In the genomic region with DNA sequence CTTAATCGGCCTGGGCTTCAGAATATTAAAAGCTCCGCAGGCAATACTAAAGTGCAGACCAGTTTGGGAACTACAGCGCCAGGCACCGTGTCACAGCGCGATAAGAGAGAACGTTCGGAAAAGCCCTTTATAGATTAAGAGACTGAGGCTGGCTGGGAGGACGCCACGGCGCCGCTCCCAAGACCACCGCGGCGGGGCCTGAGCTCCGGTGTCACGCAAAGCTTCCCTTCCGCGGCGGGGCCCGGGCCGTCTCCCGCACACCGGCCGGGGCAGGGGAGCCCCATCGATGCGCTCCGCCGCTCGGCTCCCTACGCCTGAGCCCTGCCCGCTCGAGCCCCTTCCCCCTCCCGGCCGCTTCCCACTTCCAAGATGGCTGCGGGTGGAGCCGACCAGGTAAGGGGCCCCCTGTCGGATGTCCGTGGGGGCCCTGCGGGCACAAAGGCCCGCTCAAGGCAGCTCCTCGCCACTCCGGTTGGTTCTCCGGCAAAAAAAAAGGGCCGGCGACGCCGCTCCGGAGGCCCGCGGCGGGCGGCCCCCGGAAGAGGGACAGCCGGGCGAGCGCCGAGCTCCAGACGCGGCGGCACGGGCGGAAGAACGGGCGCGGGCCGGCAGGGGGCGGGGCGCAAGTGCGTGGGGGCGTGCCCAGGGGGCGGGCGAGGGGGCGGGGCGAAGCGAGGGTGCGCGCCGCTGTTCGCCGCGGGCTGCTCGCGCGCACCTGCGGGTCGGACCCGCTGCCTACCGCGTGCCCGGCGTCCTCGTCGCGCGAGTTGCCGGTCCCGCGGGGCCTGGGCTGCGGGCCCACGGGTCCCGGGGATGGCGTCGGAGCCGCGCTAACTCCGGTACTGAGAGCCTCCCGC, we compare ENCODE assay signal across 8 cellular contexts. TPM values are rescaled to one million over a fixed set of nuclear protein-coding genes. Genes with fewer than 3 reads are reported as not detected.
A peak's percentile ranks its signal among the peaks of the same experiment; 100 is the strongest.
DNase-seq lines count a peak whose midpoint lies in the region; ATAC-seq and TF ChIP-seq lines count a peak whose summit lies in the region.

A gene with protein sequence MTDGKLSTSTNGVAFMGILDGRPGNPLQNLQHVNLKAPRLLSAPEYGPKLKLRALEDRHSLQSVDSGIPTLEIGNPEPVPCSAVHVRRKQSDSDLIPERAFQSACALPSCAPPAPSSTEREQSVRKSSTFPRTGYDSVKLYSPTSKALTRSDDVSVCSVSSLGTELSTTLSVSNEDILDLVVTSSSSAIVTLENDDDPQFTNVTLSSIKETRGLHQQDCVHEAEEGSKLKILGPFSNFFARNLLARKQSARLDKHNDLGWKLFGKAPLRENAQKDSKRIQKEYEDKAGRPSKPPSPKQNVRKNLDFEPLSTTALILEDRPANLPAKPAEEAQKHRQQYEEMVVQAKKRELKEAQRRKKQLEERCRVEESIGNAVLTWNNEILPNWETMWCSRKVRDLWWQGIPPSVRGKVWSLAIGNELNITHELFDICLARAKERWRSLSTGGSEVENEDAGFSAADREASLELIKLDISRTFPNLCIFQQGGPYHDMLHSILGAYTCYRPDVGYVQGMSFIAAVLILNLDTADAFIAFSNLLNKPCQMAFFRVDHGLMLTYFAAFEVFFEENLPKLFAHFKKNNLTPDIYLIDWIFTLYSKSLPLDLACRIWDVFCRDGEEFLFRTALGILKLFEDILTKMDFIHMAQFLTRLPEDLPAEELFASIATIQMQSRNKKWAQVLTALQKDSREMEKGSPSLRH (plus strand): TSS at position 714 of the 857 bp plus-strand sequence. CDS start 13,564 bp downstream, outside the sequence.

- TF ChIP-seq EP300 in Ishikawa (IDR thresholded peaks at IDR 0.05; ENCODE audit: borderline replicate concordance) (no peak), neural cell (conservative IDR thresholded peaks at IDR 0.05; ENCODE audit: poor library complexity, severe bottlenecking) (peak; percentile 80), stomach (IDR thresholded peaks at IDR 0.05) (no peak)

- peak within 1 kb of the TSS; percentile 96 for H3K4me3 ChIP-seq in DOHH2 (ENCODE audit: low read length)
- peak within 1 kb of the TSS; percentile 78 for H3K4me3 ChIP-seq in fibroblast of the aortic adventitia (ENCODE audit: low read depth, low read length)
- peak within 1 kb of the TSS; percentile 82 for H3K4me3 ChIP-seq in neural cell (ENCODE audit: low read length)
- H3K4me3 ChIP-seq in stomach, result peak within 1 kb of the TSS; percentile 79 to 95 (median 82)

- H3K27ac ChIP-seq in DOHH2 (ENCODE audit: low read depth, low read length) (peak within 1 kb of the TSS; percentile 81), neural cell (ENCODE audit: low read length) (peak within 1 kb of the TSS; percentile 89), stomach (peak within 1 kb of the TSS; percentile 96 to 100 (median 99))

- H3K9ac ChIP-seq in neural cell (ENCODE audit: low read length), result peak within 1 kb of the TSS; percentile 93

- H4K20me1 ChIP-seq in DOHH2 (ENCODE audit: control insufficient read depth, insufficient read depth, low read depth, low read length), result peaks cover 11% of the 10 kb centered on the region
- no peaks in the 10 kb centered on the region for H4K20me1 ChIP-seq in neural cell (ENCODE audit: insufficient read depth)

- no peak for TF ChIP-seq RAD21 in Ishikawa (IDR thresholded peaks at IDR 0.05; ENCODE audit: low read depth)
- no peak for TF ChIP-seq RAD21 in neural cell (conservative IDR thresholded peaks at IDR 0.05)

- peak; percentile 86 for ATAC-seq in GM21576 (IDR thresholded peaks at IDR 0.05; ENCODE audit: unreplicated experiment)

- 0% methylated on average over 50 to 108 of the region's 108 CpGs for WGBS in stomach, 5 donors

- H3K9me3 ChIP-seq in DOHH2 (ENCODE audit: control insufficient read depth, insufficient read depth, low read length), result no peaks in the 10 kb centered on the region
- H3K9me3 ChIP-seq in neural cell (ENCODE audit: low read length), result no peaks in the 10 kb centered on the region
- no peaks in the 10 kb centered on the region for H3K9me3 ChIP-seq in stomach

- H3K9me2 ChIP-seq in DOHH2 (replicated peaks; ENCODE audit: control insufficient read depth, low read length) (no peaks in the 10 kb centered on the region), neural cell (ENCODE audit: insufficient read depth, low read length) (no peaks in the 10 kb centered on the region)

- TF ChIP-seq CTCF in DOHH2 (IDR thresholded peaks at IDR 0.05; ENCODE audit: low read depth, low read length, poor library complexity, severe bottlenecking) (no peak), fibroblast of the aortic adventitia (IDR thresholded peaks at IDR 0.05; ENCODE audit: insufficient read depth, low read length) (peak; percentile 14), neural cell (IDR thresholded peaks at IDR 0.05; ENCODE audit: poor library complexity, severe bottlenecking) (peak; percentile 56), stomach (IDR thresholded peaks at IDR 0.05) (peak in 3 of 7 experiments; percentile 15 to 58 (median 15))

- H3K36me3 ChIP-seq in DOHH2 (ENCODE audit: control insufficient read depth, low read length) (peaks cover 7% of the 10 kb centered on the region), neural cell (ENCODE audit: insufficient read depth, low read length) (no peaks in the 10 kb centered on the region), stomach (no peaks in the 10 kb centered on the region)

- H3F3A ChIP-seq in DOHH2 (ENCODE audit: control insufficient read depth, insufficient read depth), result no peaks in the 10 kb centered on the region
- no peaks in the 10 kb centered on the region for H3F3A ChIP-seq in neural cell (ENCODE audit: insufficient read depth, low read length, poor library complexity, severe bottlenecking)

- H3K4me1 ChIP-seq in DOHH2 (ENCODE audit: control insufficient read depth, low read length) (peaks cover 53% of the 10 kb centered on the region), stomach (peaks cover 38 to 58% (median 50%) of the 10 kb centered on the region in 4 donors)

- intact Hi-C loops in stomach (cut with DNase I; ENCODE audit: low total_unique reads), result no loop called here

- peak within 1 kb of the TSS; percentile 69 for H2AFZ ChIP-seq in neural cell (ENCODE audit: low read depth, low read length)

- H3K27me3 ChIP-seq in DOHH2 (ENCODE audit: control insufficient read depth, low read length), result peaks cover 4% of the 10 kb centered on the region
- H3K27me3 ChIP-seq in neural cell (ENCODE audit: insufficient read depth, low read depth, low read length), result no peaks in the 10 kb centered on the region
- H3K27me3 ChIP-seq in stomach, result peaks cover 0 to 14% (median 0%) of the 10 kb centered on the region in 3 donors

- H3K79me2 ChIP-seq in DOHH2 (ENCODE audit: control insufficient read depth, low read length) (peaks cover 43% of the 10 kb centered on the region), neural cell (replicated peaks; ENCODE audit: insufficient read depth, low read length) (peaks cover 13% of the 10 kb centered on the region)

- DNase-seq in RPMI7951 (ENCODE audit: low read depth), result peak; percentile 74
- peak; percentile 80 for DNase-seq in activated T-helper 9 cell treated with anti-CD3 and anti-CD28 coated beads, Interleukin-2, amount 50 U/mL, for 16 hours (ENCODE audit: low read depth)
- DNase-seq in fibroblast of the aortic adventitia (ENCODE audit: low read depth), result peak; percentile 78
- DNase-seq in stomach, result peak; percentile 89

- peak in 1 of 4 donors; percentile 20 for TF ChIP-seq POLR2A in stomach (IDR thresholded peaks at IDR 0.05)

- H3K4me2 ChIP-seq in DOHH2 (ENCODE audit: low read length), result peak within 1 kb of the TSS; percentile 100
- peak within 1 kb of the TSS; percentile 96 for H3K4me2 ChIP-seq in neural cell (ENCODE audit: low read length)

TF ChIP-seq in Ishikawa, 13 proteins besides CTCF, POLR2A, EP300 and RAD21 (continues in another document):
- peak; percentile 96 for TF ChIP-seq YY1 (IDR thresholded peaks at IDR 0.05; ENCODE audit: low read depth)
- TF ChIP-seq, protein P1, sequence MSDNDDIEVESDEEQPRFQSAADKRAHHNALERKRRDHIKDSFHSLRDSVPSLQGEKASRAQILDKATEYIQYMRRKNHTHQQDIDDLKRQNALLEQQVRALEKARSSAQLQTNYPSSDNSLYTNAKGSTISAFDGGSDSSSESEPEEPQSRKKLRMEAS (IDR thresholded peaks at IDR 0.05), result 0 out of 2 replicates have a peak, but pooled peaks have one; percentile 3

TF ChIP-seq in neural cell, 6 proteins besides CTCF, POLR2A, EP300 and RAD21 (continues in another document):
- TF ChIP-seq POLR2AphosphoS5 (IDR thresholded peaks at IDR 0.05) (peak; percentile 69), TAF1 (IDR thresholded peaks at IDR 0.05; ENCODE audit: low read depth) (peak; percentile 65), EZH2 (IDR thresholded peaks at IDR 0.05; ENCODE audit: borderline replicate concordance, insufficient read depth, low read length, poor library complexity, severe bottlenecking) (no peak), SMC3 (conservative IDR thresholded peaks at IDR 0.05; ENCODE audit: poor library complexity) (peak; percentile 55)
- TF ChIP-seq, protein P2, sequence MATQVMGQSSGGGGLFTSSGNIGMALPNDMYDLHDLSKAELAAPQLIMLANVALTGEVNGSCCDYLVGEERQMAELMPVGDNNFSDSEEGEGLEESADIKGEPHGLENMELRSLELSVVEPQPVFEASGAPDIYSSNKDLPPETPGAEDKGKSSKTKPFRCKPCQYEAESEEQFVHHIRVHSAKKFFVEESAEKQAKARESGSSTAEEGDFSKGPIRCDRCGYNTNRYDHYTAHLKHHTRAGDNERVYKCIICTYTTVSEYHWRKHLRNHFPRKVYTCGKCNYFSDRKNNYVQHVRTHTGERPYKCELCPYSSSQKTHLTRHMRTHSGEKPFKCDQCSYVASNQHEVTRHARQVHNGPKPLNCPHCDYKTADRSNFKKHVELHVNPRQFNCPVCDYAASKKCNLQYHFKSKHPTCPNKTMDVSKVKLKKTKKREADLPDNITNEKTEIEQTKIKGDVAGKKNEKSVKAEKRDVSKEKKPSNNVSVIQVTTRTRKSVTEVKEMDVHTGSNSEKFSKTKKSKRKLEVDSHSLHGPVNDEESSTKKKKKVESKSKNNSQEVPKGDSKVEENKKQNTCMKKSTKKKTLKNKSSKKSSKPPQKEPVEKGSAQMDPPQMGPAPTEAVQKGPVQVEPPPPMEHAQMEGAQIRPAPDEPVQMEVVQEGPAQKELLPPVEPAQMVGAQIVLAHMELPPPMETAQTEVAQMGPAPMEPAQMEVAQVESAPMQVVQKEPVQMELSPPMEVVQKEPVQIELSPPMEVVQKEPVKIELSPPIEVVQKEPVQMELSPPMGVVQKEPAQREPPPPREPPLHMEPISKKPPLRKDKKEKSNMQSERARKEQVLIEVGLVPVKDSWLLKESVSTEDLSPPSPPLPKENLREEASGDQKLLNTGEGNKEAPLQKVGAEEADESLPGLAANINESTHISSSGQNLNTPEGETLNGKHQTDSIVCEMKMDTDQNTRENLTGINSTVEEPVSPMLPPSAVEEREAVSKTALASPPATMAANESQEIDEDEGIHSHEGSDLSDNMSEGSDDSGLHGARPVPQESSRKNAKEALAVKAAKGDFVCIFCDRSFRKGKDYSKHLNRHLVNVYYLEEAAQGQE (IDR thresholded peaks at IDR 0.05; ENCODE audit: borderline replicate concordance), result peak; percentile 93

RNA-seq across cellular contexts. Expression of the gene that starts here (rescaled TPM):
- total RNA-seq in RPMI7951 (2014; rRNA removed; shearing (Covaris generic)), result 23.3 and 28.4 TPM in 2 replicates
- 34.0 and 65.1 TPM in 2 replicates for total RNA-seq in fibroblast of the aortic adventitia (ENCODE audit: low replicate concordance)
- polyA plus RNA-seq in neural cell, result 125 and 133 TPM in 2 replicates
- 172 and 178 TPM in 2 replicates for polyA minus RNA-seq in neural cell
- total RNA-seq in stomach, result 10 to 100 TPM; 33.5 to 72.4 (median 40.8) TPM
- 10 to 100 TPM; 19.5 to 42.5 (median 40.0) TPM for polyA plus RNA-seq in stomach

Comparison
In these comparisons a context has a peak if more than half of its experiments do, and no peak if none do; other contexts are left out.
1. Peak in every context shown above with its lines: DNase-seq, ATAC-seq, H3K4me3 ChIP-seq and H3K27ac ChIP-seq.